In genomic region chr3:72320911-72321385, GRCh38 we compare ENCODE assay signal across 27 cellular contexts.
"Had no signal": no experiment of that assay in that cellular context is flagged by ENCODE, and none has a peak within 500 bp of the region (broad histone marks: within the 10 kb centered on the region; RNA-seq: fewer than 3 reads in every experiment).

No MANE protein-coding gene starts in this region.

- H3K4me3 ChIP-seq: colonic mucosa, gastroesophageal sphincter, skin epidermis, stomach, tibial nerve had no signal

- H3K27me3 ChIP-seq: colonic mucosa, gastroesophageal sphincter, stomach, tibial nerve had no signal

- H3K27me3 Mint-ChIP-seq: activated CD4-positive, alpha-beta T cell treated with anti-CD3 and anti-CD28 coated beads for 36 hours; activated CD8-positive, alpha-beta memory T cell treated with anti-CD3 and anti-CD28 coated beads, Interleukin-2, amount 10 ng/mL, durations not matched to agents 7 days and 5 days; stimulated activated memory B cell treated with anti-CD40 and anti-IgM and Interleukin-4, amounts not matched to agents 10 μg/mL and 1 μg/mL and 100 μg/mL, for 72 hours had no signal

- ATAC-seq: activated CD4-positive, alpha-beta T cell treated with anti-CD3 and anti-CD28 coated beads for 36 hours; activated CD8-positive, alpha-beta memory T cell treated with anti-CD3 and anti-CD28 coated beads, Interleukin-2, amount 10 ng/mL, durations not matched to agents 7 days and 5 days; activated CD8-positive, alpha-beta T cell treated with anti-CD3 and anti-CD28 coated beads, Interleukin-2, amount 10 ng/mL, durations not matched to agents 7 days and 5 days; activated naive CD4-positive, alpha-beta T cell treated with anti-CD3 and anti-CD28 coated beads, Interleukin-2, amount 50 U/mL, for 72 hours; activated T-cell treated with anti-CD3 and anti-CD28 coated beads, Interleukin-2, amount 50 U/mL, for 72 hours; gastroesophageal sphincter; sciatic nerve; stimulated activated memory B cell treated with anti-CD40 and anti-IgM and Interleukin-4, amounts not matched to agents 10 μg/mL and 1 μg/mL and 100 μg/mL, for 72 hours had no signal

- H3K79me2 ChIP-seq: parathyroid adenoma had no signal

- FAIRE-seq: bronchial epithelial cell, endometrium had no signal

- H3K9me3 Mint-ChIP-seq: activated naive CD4-positive, alpha-beta T cell treated with anti-CD3 and anti-CD28 coated beads, Interleukin-2, amount 50 U/mL, for 72 hours; activated T-cell treated with anti-CD3 and anti-CD28 coated beads, Interleukin-2, amount 50 U/mL, for 72 hours; mesothelial cell of epicardium; naive B cell; stimulated activated memory B cell treated with anti-CD40 and anti-IgM and Interleukin-4, amounts not matched to agents 10 μg/mL and 1 μg/mL and 100 μg/mL, for 72 hours; T-helper 2 cell treated with Interferon-gamma antibody and Interleukin-4, amounts not matched to agents 5 μg/mL and 100 μg/mL, for 36 hours had no signal

- H3K27ac Mint-ChIP-seq: activated CD4-positive, alpha-beta T cell treated with anti-CD3 and anti-CD28 coated beads for 36 hours; activated CD8-positive, alpha-beta memory T cell treated with anti-CD3 and anti-CD28 coated beads, Interleukin-2, amount 10 ng/mL, durations not matched to agents 7 days and 5 days; activated CD8-positive, alpha-beta T cell treated with anti-CD3 and anti-CD28 coated beads, Interleukin-2, amount 10 ng/mL, durations not matched to agents 7 days and 5 days; activated T-cell treated with anti-CD3 and anti-CD28 coated beads, Interleukin-2, amount 50 U/mL, for 72 hours; mesothelial cell of epicardium; stimulated activated memory B cell treated with anti-CD40 and anti-IgM and Interleukin-4, amounts not matched to agents 10 μg/mL and 1 μg/mL and 100 μg/mL, for 72 hours; T-helper 2 cell treated with Interferon-gamma antibody and Interleukin-4, amounts not matched to agents 5 μg/mL and 100 μg/mL, for 36 hours had no signal

- H3K4me3 Mint-ChIP-seq: activated CD4-positive, alpha-beta T cell treated with anti-CD3 and anti-CD28 coated beads for 36 hours; activated CD8-positive, alpha-beta memory T cell treated with anti-CD3 and anti-CD28 coated beads, Interleukin-2, amount 10 ng/mL, durations not matched to agents 7 days and 5 days; activated CD8-positive, alpha-beta T cell treated with anti-CD3 and anti-CD28 coated beads, Interleukin-2, amount 10 ng/mL, durations not matched to agents 7 days and 5 days; activated T-cell treated with anti-CD3 and anti-CD28 coated beads, Interleukin-2, amount 50 U/mL, for 72 hours; mesothelial cell of epicardium; naive B cell; stimulated activated memory B cell treated with anti-CD40 and anti-IgM and Interleukin-4, amounts not matched to agents 10 μg/mL and 1 μg/mL and 100 μg/mL, for 72 hours; T-helper 2 cell treated with Interferon-gamma antibody and Interleukin-4, amounts not matched to agents 5 μg/mL and 100 μg/mL, for 36 hours had no signal

- H3K27ac ChIP-seq: colonic mucosa, epithelial cell of prostate, gastroesophageal sphincter, parathyroid adenoma, skin epidermis, stomach, tibial nerve had no signal

- H3K36me3 ChIP-seq: colonic mucosa, gastroesophageal sphincter, stomach, tibial nerve had no signal

- H3K4me1 Mint-ChIP-seq: activated CD4-positive, alpha-beta T cell treated with anti-CD3 and anti-CD28 coated beads for 36 hours; activated CD8-positive, alpha-beta memory T cell treated with anti-CD3 and anti-CD28 coated beads, Interleukin-2, amount 10 ng/mL, durations not matched to agents 7 days and 5 days; stimulated activated memory B cell treated with anti-CD40 and anti-IgM and Interleukin-4, amounts not matched to agents 10 μg/mL and 1 μg/mL and 100 μg/mL, for 72 hours had no signal

- DNase-seq: activated CD4-positive, alpha-beta T cell treated with anti-CD3 and anti-CD28 coated beads for 36 hours; activated CD4-positive, CD25-positive, alpha-beta regulatory T cell; activated CD8-positive, alpha-beta memory T cell treated with anti-CD3 and anti-CD28 coated beads, Interleukin-2, amount 10 ng/mL, durations not matched to agents 7 days and 5 days; activated CD8-positive, alpha-beta T cell treated with anti-CD3 and anti-CD28 coated beads, Interleukin-2, amount 10 ng/mL, durations not matched to agents 7 days and 5 days; activated naive CD4-positive, alpha-beta T cell; activated T-cell treated with anti-CD3 and anti-CD28 coated beads for 4 hours; activated T-cell treated with anti-CD3 and anti-CD28 coated beads, Interleukin-2, amount 50 U/mL, for 72 hours; colonic mucosa; effector CD8-positive, alpha-beta T cell; mammary epithelial cell; naive B cell; stimulated activated CD4-positive, alpha-beta T cell treated with anti-CD3 and anti-CD28 coated beads, Interleukin-4, amount 100 ng/mL, for 24 hours; stimulated activated CD8-positive, alpha-beta memory T cell treated with anti-CD3 and anti-CD28 coated beads, Interleukin-4, amount 100 ng/mL, for 48 hours; stomach; T-helper 1 cell had no signal

- H3K36me3 Mint-ChIP-seq: activated CD8-positive, alpha-beta memory T cell treated with anti-CD3 and anti-CD28 coated beads, Interleukin-2, amount 10 ng/mL, durations not matched to agents 7 days and 5 days; activated naive CD4-positive, alpha-beta T cell treated with anti-CD3 and anti-CD28 coated beads, Interleukin-2, amount 50 U/mL, for 72 hours; mesothelial cell of epicardium; naive B cell; stimulated activated memory B cell treated with anti-CD40 and anti-IgM and Interleukin-4, amounts not matched to agents 10 μg/mL and 1 μg/mL and 100 μg/mL, for 72 hours had no signal

- H2AFZ ChIP-seq: parathyroid adenoma had no signal

- H3K9me3 ChIP-seq: colonic mucosa, gastroesophageal sphincter, stomach had no signal

- H3K9ac ChIP-seq: parathyroid adenoma had no signal

- H3K4me1 ChIP-seq: colonic mucosa, parathyroid adenoma had no signal
